9 cellular contexts compared by ENCODE assay signal in genomic region chr18:34493566-34494358, GRCh38.
DNase-seq lines count a peak whose midpoint lies in the region; ATAC-seq and TF ChIP-seq lines count a peak whose summit lies in the region.
"Had no signal": no experiment of that assay in that cellular context is flagged by ENCODE, and none has a peak within 500 bp of the region (broad histone marks: within the 10 kb centered on the region; RNA-seq: fewer than 3 reads in every experiment).

No MANE protein-coding gene starts in this region.

- POLR2A ChIA-PET in CD8-positive, alpha-beta T cell (lab: Charles Lee) = no interaction called here

- peak overlapping the region; percentile 34 for H3K4me3 Mint-ChIP-seq in T-helper 2 cell treated with Interferon-gamma antibody and Interleukin-4, amounts not matched to agents 5 μg/mL and 100 μg/mL, for 36 hours
- no peak overlapping the region for H3K4me3 Mint-ChIP-seq in CD8-positive, alpha-beta T cell

- H3K9me3 ChIP-seq in BLaER1 treated with 17β-estradiol and CSF1 and Interleukin-3, amounts not matched to agents 10 nM and 100 nM (replicated peaks in 1 of 11) = peaks cover 0 to 12% (median 7%) of the 10 kb centered on the region in 11 experiments; a peak in 16 of 22 replicates
- H3K9me3 ChIP-seq in CD8-positive, alpha-beta T cell (ENCODE audit: low read length) = no peaks in the 10 kb centered on the region

- H3K36me3 ChIP-seq in BLaER1 treated with 17β-estradiol and CSF1 and Interleukin-3, amounts not matched to agents 10 nM and 100 nM = no peaks in the 10 kb centered on the region
- H3K36me3 ChIP-seq in CD8-positive, alpha-beta T cell (ENCODE audit: insufficient read depth, low read length) = no peaks in the 10 kb centered on the region

- H3K9me3 Mint-ChIP-seq in T-helper 2 cell treated with Interferon-gamma antibody and Interleukin-4, amounts not matched to agents 5 μg/mL and 100 μg/mL, for 36 hours = no peaks in the 10 kb centered on the region
- peaks cover 2% of the 10 kb centered on the region for H3K9me3 Mint-ChIP-seq in CD8-positive, alpha-beta T cell

- H4K20me1 ChIP-seq in BLaER1 treated with 17β-estradiol and CSF1 and Interleukin-3, amounts not matched to agents 10 nM and 100 nM = no peaks in the 10 kb centered on the region

- no peaks in the 10 kb centered on the region for H3K36me3 Mint-ChIP-seq in T-helper 2 cell treated with Interferon-gamma antibody and Interleukin-4, amounts not matched to agents 5 μg/mL and 100 μg/mL, for 36 hours (ENCODE audit: low read depth)
- H3K36me3 Mint-ChIP-seq in CD8-positive, alpha-beta T cell = no peaks in the 10 kb centered on the region

- H3K27ac Mint-ChIP-seq in T-helper 2 cell treated with Interferon-gamma antibody and Interleukin-4, amounts not matched to agents 5 μg/mL and 100 μg/mL, for 36 hours = no peak overlapping the region
- H3K27ac Mint-ChIP-seq in CD8-positive, alpha-beta T cell = no peak overlapping the region

- peak; percentile 7 for DNase-seq in T-helper 2 cell treated with Interferon-gamma antibody and Interleukin-4, amounts not matched to agents 5 μg/mL and 100 μg/mL, for 36 hours (ENCODE audit: low spot score)
- peak; percentile 60 for DNase-seq in glomerular visceral epithelial cell (ENCODE audit: extremely low spot score)
- DNase-seq in omental fat pad (ENCODE audit: low spot score) = no peak
- DNase-seq in CD8-positive, alpha-beta T cell = no peak
- no peak for DNase-seq in GF-D8 (lab: John Stamatoyannopoulos, UW)
- DNase-seq: naive B cell had no signal

- peak overlapping the region; percentile 50 to 76 (median 64) for H3K4me3 ChIP-seq in BLaER1 treated with 17β-estradiol and CSF1 and Interleukin-3, amounts not matched to agents 10 nM and 100 nM
- H3K4me3 ChIP-seq in CD8-positive, alpha-beta T cell (ENCODE audit: low read depth, low read length) = no peak overlapping the region

- H3K27me3 ChIP-seq in BLaER1 treated with 17β-estradiol and CSF1 and Interleukin-3, amounts not matched to agents 10 nM and 100 nM = peaks cover 0 to 6% (median 0%) of the 10 kb centered on the region in 11 experiments; a peak in 6 of 22 replicates
- no peaks in the 10 kb centered on the region for H3K27me3 ChIP-seq in CD8-positive, alpha-beta T cell (ENCODE audit: insufficient read depth, low read length)

- peak; percentile 55 for ATAC-seq in GM19035 (IDR thresholded peaks at IDR 0.05; ENCODE audit: unreplicated experiment)
- peak; percentile 64 for ATAC-seq in HG03342 (IDR thresholded peaks at IDR 0.05; ENCODE audit: unreplicated experiment)
- ATAC-seq in omental fat pad (ENCODE audit: low FRiP score) = peak; percentile 71
- ATAC-seq in CD8-positive, alpha-beta T cell = no peak

- H3K27ac ChIP-seq in BLaER1 treated with 17β-estradiol and CSF1 and Interleukin-3, amounts not matched to agents 10 nM and 100 nM = peak overlapping the region in 10 of 11 experiments; percentile 12 to 77 (median 64); a peak in 17 of 22 replicates
- no peak overlapping the region for H3K27ac ChIP-seq in CD8-positive, alpha-beta T cell (ENCODE audit: low read depth, low read length)

- peak overlapping the region; percentile 53 to 80 (median 64) for H3K4me2 ChIP-seq in BLaER1 treated with 17β-estradiol and CSF1 and Interleukin-3, amounts not matched to agents 10 nM and 100 nM

- intact Hi-C loops in CD8-positive, alpha-beta T cell (cut with DNase I, micrococcal nuclease) = no loop called here

- peaks cover 32% of the 10 kb centered on the region for H3K27me3 Mint-ChIP-seq in T-helper 2 cell treated with Interferon-gamma antibody and Interleukin-4, amounts not matched to agents 5 μg/mL and 100 μg/mL, for 36 hours (ENCODE audit: low read depth)
- peaks cover 26% of the 10 kb centered on the region for H3K27me3 Mint-ChIP-seq in CD8-positive, alpha-beta T cell (ENCODE audit: low read depth)

- H3K4me1 ChIP-seq in BLaER1 treated with 17β-estradiol and CSF1 and Interleukin-3, amounts not matched to agents 10 nM and 100 nM = peaks cover 10 to 44% (median 28%) of the 10 kb centered on the region in 10 experiments; a peak in 18 of 20 replicates
- no peaks in the 10 kb centered on the region for H3K4me1 ChIP-seq in CD8-positive, alpha-beta T cell (ENCODE audit: insufficient read depth, low read length)

- TF ChIP-seq CTCF in omental fat pad (IDR thresholded peaks at IDR 0.05) = no peak
- TF ChIP-seq CTCF in CD8-positive, alpha-beta T cell (IDR thresholded peaks at IDR 0.05) = no peak

- CTCF ChIA-PET in CD8-positive, alpha-beta T cell (lab: Charles Lee) = no interaction called here

- H3K9ac ChIP-seq in BLaER1 treated with 17β-estradiol and CSF1 and Interleukin-3, amounts not matched to agents 10 nM and 100 nM = peak overlapping the region; percentile 33 to 82 (median 68); a peak in 20 of 22 replicates

- peaks cover 4% of the 10 kb centered on the region for H3K4me1 Mint-ChIP-seq in T-helper 2 cell treated with Interferon-gamma antibody and Interleukin-4, amounts not matched to agents 5 μg/mL and 100 μg/mL, for 36 hours (ENCODE audit: low read depth)
- peaks cover 2% of the 10 kb centered on the region for H3K4me1 Mint-ChIP-seq in CD8-positive, alpha-beta T cell (ENCODE audit: low read depth)

Comparison
In these comparisons a context has a peak if more than half of its experiments do, and no peak if none do; other contexts are left out.
1. DNase-seq: peak in T-helper 2 cell treated with Interferon-gamma antibody and Interleukin-4, amounts not matched to agents 5 μg/mL and 100 μg/mL, for 36 hours (single experiment) and glomerular visceral epithelial cell (single experiment); none in omental fat pad (single experiment), CD8-positive, alpha-beta T cell (0 of 7) and GF-D8 (single experiment).